26 cellular contexts compared by ENCODE assay signal in the genomic region with DNA sequence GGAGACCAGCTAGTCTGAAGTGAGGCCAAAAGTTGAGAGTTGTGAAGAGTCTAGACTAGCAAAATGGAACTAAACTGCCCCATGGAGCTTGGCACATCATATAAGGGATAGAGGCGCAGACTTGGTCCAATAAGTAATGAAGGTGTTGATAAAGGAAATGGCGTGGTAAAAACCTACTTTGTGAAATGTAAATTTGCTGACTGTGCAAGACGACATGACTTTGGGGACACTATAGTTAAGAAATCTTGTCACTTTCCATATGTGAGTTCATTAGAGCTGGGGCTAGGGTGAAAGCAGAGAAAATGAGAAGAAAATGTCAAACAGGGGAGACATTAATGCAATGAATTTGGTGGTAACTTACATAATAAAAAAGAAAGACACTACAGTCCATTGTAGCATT. TPM values are rescaled to one million over a fixed set of nuclear protein-coding genes. Genes with fewer than 3 reads are reported as not detected.
DNase-seq lines count a peak whose midpoint lies in the region; ATAC-seq, FAIRE-seq and TF ChIP-seq lines count a peak whose summit lies in the region.
"Had no signal": no experiment of that assay in that cellular context is flagged by ENCODE, and none has a peak within 500 bp of the region (broad histone marks: within the 10 kb centered on the region; RNA-seq: fewer than 3 reads in every experiment).

No MANE protein-coding gene starts in this region.

- ATAC-seq in K562, result no peak
- ATAC-seq: GM12878, HCT116 had no signal

- H3K4me3 Mint-ChIP-seq in MCF 10A (ENCODE audit: unreplicated experiment), result no peak overlapping the region
- H3K4me3 Mint-ChIP-seq: CD14-positive monocyte; CD4-positive, alpha-beta T cell; CD8-positive, alpha-beta memory T cell; H9 had no signal

- H3K4me2 ChIP-seq in mammary epithelial cell (ENCODE audit: insufficient read depth, low read depth, low read length) (no peak overlapping the region), K562 (ENCODE audit: insufficient read depth, low read length) (no peak overlapping the region)
- H3K4me2 ChIP-seq: BLaER1 treated with 17β-estradiol and CSF1 and Interleukin-3, amounts not matched to agents 10 nM and 100 nM had no signal

- BruUV-seq in mammary epithelial cell (replicated peaks; lab: Mats Ljungman, UMichigan), result no TSS peak
- no TSS peak for BruUV-seq in MCF 10A (replicated peaks; lab: Mats Ljungman, UMichigan)
- BruUV-seq in K562 (replicated peaks; lab: Mats Ljungman, UMichigan), result no TSS peak

- H3K9ac ChIP-seq in mammary epithelial cell (ENCODE audit: insufficient read depth, low read length), result no peak overlapping the region
- no peak overlapping the region for H3K9ac ChIP-seq in K562 (ENCODE audit: insufficient read depth in 1 of 2, low read depth in 2 of 2, low read length in 2 of 2)
- H3K9ac ChIP-seq: BLaER1 treated with 17β-estradiol and CSF1 and Interleukin-3, amounts not matched to agents 10 nM and 100 nM; GM23248 had no signal

- H2AFZ ChIP-seq in mammary epithelial cell (ENCODE audit: low read depth, low read length), result no peak overlapping the region
- no peak overlapping the region for H2AFZ ChIP-seq in K562 (ENCODE audit: low read depth, low read length)
- H2AFZ ChIP-seq: GM23248 had no signal

- no peak for TF ChIP-seq EP300 in K562 (IDR thresholded peaks at IDR 0.05; ENCODE audit: low read length)

- no peak for FAIRE-seq in K562 (lab: Jason Lieb, UNC)
- FAIRE-seq: A204.1, D721Med, GM12878, GM19239 had no signal

- H3K9me3 ChIP-seq in mammary epithelial cell (replicated peaks; ENCODE audit: insufficient read depth, low read length) (no peaks in the 10 kb centered on the region), K562 (replicated peaks; ENCODE audit: control insufficient read depth, insufficient read depth, low read depth, low read length) (no peaks in the 10 kb centered on the region)
- H3K9me3 ChIP-seq: BE2C had no signal

- H3K4me1 Mint-ChIP-seq in MCF 10A (ENCODE audit: insufficient read depth, unreplicated experiment), result no peaks in the 10 kb centered on the region
- H3K4me1 Mint-ChIP-seq: CD14-positive monocyte; CD8-positive, alpha-beta memory T cell; H9 had no signal

- no peak for TF ChIP-seq POLR2A in K562 (conservative IDR thresholded peaks at IDR 0.05)

- no peak for TF ChIP-seq RAD21 in K562 (CRISPR knock-in tag; conservative IDR thresholded peaks at IDR 0.05 in 1 of 2, IDR thresholded peaks at IDR 0.05 in 1 of 2)

- DNase-seq in mammary epithelial cell, result peak; percentile 14
- DNase-seq in MCF 10A (ENCODE audit: unreplicated experiment), result no peak
- no peak for DNase-seq in K562 (ENCODE audit: extremely low read depth in 1 of 4, low spot score in 3 of 4)
- DNase-seq in epithelial cell of esophagus (ENCODE audit: low read depth), result peak; percentile 3
- no peak for DNase-seq in cardiac septum (ENCODE audit: low spot score)
- no peak for DNase-seq in stimulated activated CD4-positive, alpha-beta T cell treated with anti-CD3 and anti-CD28 coated beads, Interleukin-4, amount 100 ng/mL, for 1 hour
- DNase-seq: ACHN; AML-193; BE2C; CD4-positive, alpha-beta T cell; CD8-positive, alpha-beta memory T cell; DMS 273 treated with DMSO at 0.1 percent for 48 hours; DMS79; EL; GDM1; GM23248; H9 had no signal

- H4K20me1 ChIP-seq in mammary epithelial cell (ENCODE audit: insufficient read depth, low read length) (no peaks in the 10 kb centered on the region), K562 (replicated peaks; ENCODE audit: control insufficient read depth, insufficient read depth, low read length) (no peaks in the 10 kb centered on the region)
- H4K20me1 ChIP-seq: BLaER1 treated with 17β-estradiol and CSF1 and Interleukin-3, amounts not matched to agents 10 nM and 100 nM had no signal

- CTCF ChIA-PET in mammary epithelial cell (lab: Charles Lee; ENCODE audit: low non-redundant PET), result no interaction called here
- CTCF ChIA-PET in MCF 10A (lab: Yijun Ruan, JAX), result no interaction called here
- CTCF ChIA-PET in K562 (lab: Yijun Ruan, JAX; ENCODE audit: low intra/inter-chr PET ratio), result no interaction called here

- H3K9me3 Mint-ChIP-seq in MCF 10A (ENCODE audit: unreplicated experiment), result no peaks in the 10 kb centered on the region
- H3K9me3 Mint-ChIP-seq: H9 had no signal

- no peaks in the 10 kb centered on the region for H3K36me3 ChIP-seq in mammary epithelial cell (ENCODE audit: insufficient read depth, low read length)
- no peaks in the 10 kb centered on the region for H3K36me3 ChIP-seq in K562 (ENCODE audit: control insufficient read depth, insufficient read depth, low read length)
- H3K36me3 ChIP-seq: BE2C; BLaER1 treated with 17β-estradiol and CSF1 and Interleukin-3, amounts not matched to agents 10 nM and 100 nM had no signal

- intact Hi-C loops in mammary epithelial cell (cut with micrococcal nuclease), result no loop called here
- intact Hi-C loops in MCF 10A (cut with micrococcal nuclease), result no loop called here
- intact Hi-C loops in K562 (cut with micrococcal nuclease), result no loop called here
- intact Hi-C loops in cardiac septum (cut with DNase I), result no loop called here

- no peaks in the 10 kb centered on the region for H3K36me3 Mint-ChIP-seq in MCF 10A (ENCODE audit: insufficient read depth, unreplicated experiment)
- H3K36me3 Mint-ChIP-seq: CD14-positive monocyte; CD8-positive, alpha-beta memory T cell had no signal

- POLR2A ChIA-PET in MCF 10A (lab: Yijun Ruan, JAX) (no interaction called here), K562 (lab: Yijun Ruan, JAX) (no interaction called here)

- H3K27ac Mint-ChIP-seq in MCF 10A (ENCODE audit: low read depth, unreplicated experiment), result no peak overlapping the region
- H3K27ac Mint-ChIP-seq: CD14-positive monocyte; CD4-positive, alpha-beta T cell; CD8-positive, alpha-beta memory T cell; H9 had no signal

- in situ Hi-C loops in mammary epithelial cell (cut with MboI; ENCODE audit: low sequenced_read_pairs in 2 of 2), result no loop called here
- in situ Hi-C loops in K562 (cut with MboI), result no loop called here

- no peak for TF ChIP-seq CTCF in mammary epithelial cell (conservative IDR thresholded peaks at IDR 0.05 in 1 of 2, IDR thresholded peaks at IDR 0.05 in 1 of 2; ENCODE audit: extremely low read depth in 1 of 2, insufficient read depth in 1 of 2, low read depth in 1 of 2, low read length in 2 of 2)
- TF ChIP-seq CTCF in MCF 10A (IDR thresholded peaks at IDR 0.05; ENCODE audit: unreplicated experiment), result no peak
- no peak for TF ChIP-seq CTCF in K562 (IDR thresholded peaks at IDR 0.05 in 2 of 3, conservative IDR thresholded peaks at IDR 0.05 in 1 of 3; ENCODE audit: insufficient read depth in 2 of 3, low read depth in 1 of 3, low read length in 3 of 3)
- TF ChIP-seq CTCF in epithelial cell of esophagus (IDR thresholded peaks at IDR 0.05; ENCODE audit: insufficient read depth, low read depth, low read length, missing control alignments), result no peak

- H3K27ac ChIP-seq in mammary epithelial cell (ENCODE audit: insufficient read depth, low read depth, low read length) (no peak overlapping the region), K562 (ENCODE audit: extremely low read depth, low read depth, low read length) (no peak overlapping the region)
- H3K27ac ChIP-seq: 22Rv1; BLaER1 treated with 17β-estradiol and CSF1 and Interleukin-3, amounts not matched to agents 10 nM and 100 nM; GM23248 had no signal

- WGBS in mammary epithelial cell (ENCODE audit: low coverage, missing lambda C conversion rate), result 97% methylated on average over 3 of the region's 3 CpGs
- 6% methylated on average over 3 of the region's 3 CpGs for whole genome bisulfite sequencing in K562 (ENCODE audit: insufficient coverage, low coverage, missing lambda C conversion rate)

- no peaks in the 10 kb centered on the region for H3K9me1 ChIP-seq in K562 (ENCODE audit: control insufficient read depth, insufficient read depth, low read length)

- H3K4me1 ChIP-seq in mammary epithelial cell (ENCODE audit: insufficient read depth, low read length) (no peaks in the 10 kb centered on the region), K562 (replicated peaks in 1 of 2; ENCODE audit: control insufficient read depth in 2 of 2, insufficient read depth in 2 of 2, low read length in 2 of 2) (no peaks in the 10 kb centered on the region)
- H3K4me1 ChIP-seq: BE2C; BLaER1 treated with 17β-estradiol and CSF1 and Interleukin-3, amounts not matched to agents 10 nM and 100 nM had no signal

- H3K27me3 ChIP-seq in mammary epithelial cell (ENCODE audit: insufficient read depth, low read length), result no peaks in the 10 kb centered on the region
- no peaks in the 10 kb centered on the region for H3K27me3 ChIP-seq in K562 (ENCODE audit: control insufficient read depth in 2 of 2, insufficient read depth in 2 of 2, low read length in 2 of 2)
- H3K27me3 ChIP-seq: BE2C; BLaER1 treated with 17β-estradiol and CSF1 and Interleukin-3, amounts not matched to agents 10 nM and 100 nM had no signal

- dilution Hi-C loops in mammary epithelial cell (cut with HindIII; ENCODE audit: low sequenced_read_pairs), result no loop called here

- H3K79me2 ChIP-seq in mammary epithelial cell (ENCODE audit: insufficient read depth, low read length) (no peaks in the 10 kb centered on the region), K562 (ENCODE audit: control insufficient read depth, insufficient read depth, low read length) (no peaks in the 10 kb centered on the region)

- H3K4me3 ChIP-seq in mammary epithelial cell (replicated peaks in 1 of 3; ENCODE audit: insufficient read depth in 1 of 3, low read depth in 2 of 3, low read length in 3 of 3), result no peak overlapping the region
- H3K4me3 ChIP-seq in K562, result no peak overlapping the region
- H3K4me3 ChIP-seq in epithelial cell of esophagus (ENCODE audit: low read length), result no peak overlapping the region
- H3K4me3 ChIP-seq: BLaER1 treated with 17β-estradiol and CSF1 and Interleukin-3, amounts not matched to agents 10 nM and 100 nM; GM12878; GM23248 had no signal

- H3K27me3 Mint-ChIP-seq in MCF 10A (ENCODE audit: insufficient read depth, unreplicated experiment), result no peaks in the 10 kb centered on the region
- H3K27me3 Mint-ChIP-seq: CD4-positive, alpha-beta T cell; CD8-positive, alpha-beta memory T cell had no signal

RNA-seq across cellular contexts. Expression of a gene that starts 50.1 kb away (rescaled TPM):
- total RNA-seq in mammary epithelial cell, result not detected
- polyA plus RNA-seq in mammary epithelial cell, result not detected
- not detected for polyA minus RNA-seq in mammary epithelial cell
- not detected in 2 replicates for total RNA-seq in MCF 10A (2022)
- total RNA-seq in K562 (2011; cell fraction: chromatin; rRNA removed; ENCODE audit: low replicate concordance), result not detected in 2 replicates
- not detected in 2 replicates for total RNA-seq in K562 (2011; cell fraction: nucleolus; rRNA removed)
- total RNA-seq in K562 (2011; cell fraction: nucleoplasm; rRNA removed), result not detected in 2 replicates
- total RNA-seq in K562 (2014; rRNA removed), result not detected in 2 replicates
- not detected in 2 replicates for total RNA-seq in K562 (2014; rRNA removed; fragmentation: Illumina TruSeq; extraction: Trizol)
- not detected in 2 replicates for total RNA-seq in K562 (2015; rRNA removed; fragmentation: Illumina TruSeq; extraction: Trizol)
- total RNA-seq in K562 (2021), result not detected in 2 replicates
- not detected in 2 replicates for polyA plus RNA-seq in K562 (2011; rRNA removed)
- polyA plus RNA-seq in K562 (2011; cell fraction: cytosol; rRNA removed), result not detected in 2 replicates
- polyA plus RNA-seq in K562 (2011; cell fraction: nucleus; rRNA removed), result not detected in 2 replicates
- polyA plus RNA-seq in K562 (2012), result not detected in 2 replicates
- not detected in 2 replicates for polyA plus RNA-seq in K562 (2014; fragmentation: Illumina TruSeq; extraction: Trizol)
- not detected for polyA plus RNA-seq in K562 (2014; fragmentation: Nextera tagmentation; extraction: Ambion mirVana)
- polyA plus RNA-seq in K562 (2014; rRNA removed), result not detected in 2 replicates
- polyA minus RNA-seq in K562 (2011; rRNA and poly(A)+ RNA removed), result not detected in 2 replicates
- not detected in 2 replicates for polyA minus RNA-seq in K562 (2011; cell fraction: cytosol; rRNA and poly(A)+ RNA removed)
- not detected in 2 replicates for polyA minus RNA-seq in K562 (2011; cell fraction: nucleus; rRNA and poly(A)+ RNA removed)
- not detected for total RNA-seq in cardiac septum
- total RNA-seq: CD4-positive, alpha-beta T cell; CD8-positive, alpha-beta memory T cell; GM12878; GM23248; H4; H9 had no signal
- polyA plus RNA-seq: CD14-positive monocyte; CD8-positive, alpha-beta memory T cell; GM12878; GM23248 had no signal

Comparison
In these comparisons a context has a peak if more than half of its experiments do, and no peak if none do; other contexts are left out.
1. DNase-seq: peak in mammary epithelial cell (single experiment) and epithelial cell of esophagus (single experiment); none in MCF 10A (single experiment), K562 (0 of 4), cardiac septum (single experiment) and stimulated activated CD4-positive, alpha-beta T cell treated with anti-CD3 and anti-CD28 coated beads, Interleukin-4, amount 100 ng/mL, for 1 hour (single experiment).